Comparison of ENCODE assay signal across 8 cellular contexts in the genomic region with DNA sequence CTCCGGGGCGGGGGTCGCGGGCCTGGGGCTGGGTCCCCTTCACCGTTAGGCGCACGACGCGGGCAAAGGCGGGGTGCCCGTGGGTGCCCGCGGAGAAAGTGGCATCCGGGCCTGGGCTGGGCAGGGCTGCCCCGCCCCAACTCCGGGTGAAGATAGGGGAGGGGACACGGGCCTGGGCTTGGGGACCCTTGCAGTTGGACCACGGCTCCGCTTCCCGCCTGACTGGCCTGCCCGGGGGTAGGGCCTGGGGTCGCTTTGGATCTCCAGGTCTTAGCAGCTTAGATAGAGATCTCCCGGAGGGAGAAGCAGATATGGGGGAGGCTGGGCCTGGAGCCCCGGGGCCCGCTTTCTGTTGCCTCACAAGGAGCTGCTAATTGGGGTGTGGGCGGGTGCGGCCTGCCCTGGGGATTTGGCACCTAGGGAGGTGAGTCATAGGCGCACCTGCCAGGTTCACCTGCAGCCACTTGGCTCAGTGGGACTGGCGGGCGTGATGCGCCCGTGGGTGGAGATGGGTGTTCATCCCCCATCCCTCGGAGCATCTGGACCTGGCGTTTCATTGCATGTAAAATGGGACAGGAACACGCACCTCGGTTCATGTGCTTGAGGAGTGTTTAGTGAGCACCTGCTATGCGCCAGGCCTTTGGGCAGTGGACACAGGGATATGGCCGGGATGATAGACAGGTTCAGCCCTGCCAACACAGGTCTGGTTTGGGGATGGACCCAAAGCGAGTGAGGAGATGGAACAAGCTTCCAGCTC. TPM values are rescaled to one million over a fixed set of nuclear protein-coding genes. Genes with fewer than 3 reads are reported as not detected.
DNase-seq lines count a peak whose midpoint lies in the region; ATAC-seq and TF ChIP-seq lines count a peak whose summit lies in the region.

No MANE protein-coding gene starts in this region.

- POLR2A ChIA-PET in activated CD4-positive, alpha-beta memory T cell treated with anti-CD3 and anti-CD28 coated beads, Interleukin-2, amount 10 ng/mL, durations not matched to agents 7 days and 5 days (lab: Charles Lee): interaction anchor here (0.7 to 3.1 kb wide), 12 partner anchors 21 to 1334 kb away, joined by 3 to 23 read pairs (median 4); a partner anchor contains a TSS

- H3K4me1 Mint-ChIP-seq in activated CD4-positive, alpha-beta memory T cell treated with anti-CD3 and anti-CD28 coated beads, Interleukin-2, amount 10 ng/mL, durations not matched to agents 7 days and 5 days: peaks cover 38% of the 10 kb centered on the region

- TF ChIP-seq CTCF in epithelial cell of esophagus (IDR thresholded peaks at IDR 0.05; ENCODE audit: insufficient read depth, low read depth, low read length, missing control alignments): no peak
- TF ChIP-seq CTCF in omental fat pad (IDR thresholded peaks at IDR 0.05): no peak

- CTCF ChIA-PET in activated CD4-positive, alpha-beta memory T cell treated with anti-CD3 and anti-CD28 coated beads, Interleukin-2, amount 10 ng/mL, durations not matched to agents 7 days and 5 days (lab: Charles Lee): interaction anchor here (0.6 to 2.2 kb wide), 9 partner anchors 8 to 184 kb away, joined by 3 to 11 read pairs (median 3); a partner anchor contains a TSS

- peak; percentile 42 for DNase-seq in DMS 273 (lab: John Stamatoyannopoulos, UW; ENCODE audit: unreplicated experiment)
- DNase-seq in DMS 273 treated with DMSO at 0.1 percent for 48 hours (lab: John Stamatoyannopoulos, UW): no peak
- DNase-seq in activated CD4-positive, alpha-beta memory T cell treated with anti-CD3 and anti-CD28 coated beads, Interleukin-2, amount 10 ng/mL, durations not matched to agents 7 days and 5 days: peak; percentile 39
- peak; percentile 83 for DNase-seq in epithelial cell of esophagus (ENCODE audit: low read depth)
- no peak for DNase-seq in omental fat pad (ENCODE audit: low spot score)
- DNase-seq in SHP77 (lab: John Stamatoyannopoulos, UW): no peak
- no peak for DNase-seq in inferior parietal cortex (ENCODE audit: extremely low spot score)

- peak; percentile 21 for ATAC-seq in HG03521 (IDR thresholded peaks at IDR 0.05; ENCODE audit: unreplicated experiment)
- ATAC-seq in omental fat pad (ENCODE audit: low FRiP score): peak; percentile 13

- H3K27me3 Mint-ChIP-seq in activated CD4-positive, alpha-beta memory T cell treated with anti-CD3 and anti-CD28 coated beads, Interleukin-2, amount 10 ng/mL, durations not matched to agents 7 days and 5 days: no peaks in the 10 kb centered on the region

- H3K27ac Mint-ChIP-seq in activated CD4-positive, alpha-beta memory T cell treated with anti-CD3 and anti-CD28 coated beads, Interleukin-2, amount 10 ng/mL, durations not matched to agents 7 days and 5 days: peak overlapping the region; percentile 64

- H3K36me3 Mint-ChIP-seq in activated CD4-positive, alpha-beta memory T cell treated with anti-CD3 and anti-CD28 coated beads, Interleukin-2, amount 10 ng/mL, durations not matched to agents 7 days and 5 days (ENCODE audit: low read depth): peaks cover 19% of the 10 kb centered on the region

- no peaks in the 10 kb centered on the region for H3K9me3 Mint-ChIP-seq in activated CD4-positive, alpha-beta memory T cell treated with anti-CD3 and anti-CD28 coated beads, Interleukin-2, amount 10 ng/mL, durations not matched to agents 7 days and 5 days

- peak overlapping the region; percentile 68 for H3K4me3 ChIP-seq in epithelial cell of esophagus (ENCODE audit: low read length)

- peak overlapping the region; percentile 84 for H3K4me3 Mint-ChIP-seq in activated CD4-positive, alpha-beta memory T cell treated with anti-CD3 and anti-CD28 coated beads, Interleukin-2, amount 10 ng/mL, durations not matched to agents 7 days and 5 days

RNA-seq across cellular contexts. Expression of a gene that starts 0.6 kb away (rescaled TPM):
- total RNA-seq in activated CD4-positive, alpha-beta memory T cell treated with anti-CD3 and anti-CD28 coated beads, Interleukin-2, amount 10 ng/mL, durations not matched to agents 7 days and 5 days: 10 to 100 TPM; 66.2 to 76.2 TPM
- 10 to 100 TPM; 19.4 to 35.9 (median 23.8) TPM for total RNA-seq in omental fat pad

RNA-seq across cellular contexts. Expression of a gene that starts 31.4 kb away (rescaled TPM):
- total RNA-seq in activated CD4-positive, alpha-beta memory T cell treated with anti-CD3 and anti-CD28 coated beads, Interleukin-2, amount 10 ng/mL, durations not matched to agents 7 days and 5 days: 10 to 100 TPM; 64.8 to 76.7 TPM
- total RNA-seq in omental fat pad: 1 to 10 TPM; 3.1 to 7.4 (median 4.9) TPM

RNA-seq across cellular contexts. Expression of a gene that starts 31.8 kb away (rescaled TPM):
- total RNA-seq in activated CD4-positive, alpha-beta memory T cell treated with anti-CD3 and anti-CD28 coated beads, Interleukin-2, amount 10 ng/mL, durations not matched to agents 7 days and 5 days: under 1 TPM in 1 of 2 experiments, not detected in 1; 0.03 TPM
- total RNA-seq in omental fat pad: under 1 TPM; 0.09 to 0.24 (median 0.14) TPM

Comparison
In these comparisons a context has a peak if more than half of its experiments do, and no peak if none do; other contexts are left out.
1. DNase-seq: peak in DMS 273 (single experiment), activated CD4-positive, alpha-beta memory T cell treated with anti-CD3 and anti-CD28 coated beads, Interleukin-2, amount 10 ng/mL, durations not matched to agents 7 days and 5 days (single experiment) and epithelial cell of esophagus (single experiment); none in DMS 273 treated with DMSO at 0.1 percent for 48 hours (single experiment), omental fat pad (single experiment), SHP77 (0 of 2) and inferior parietal cortex (single experiment).
2. RNA of a gene that starts 31.4 kb away (total RNA-seq): 64.8 to 76.7 TPM in activated CD4-positive, alpha-beta memory T cell treated with anti-CD3 and anti-CD28 coated beads, Interleukin-2, amount 10 ng/mL, durations not matched to agents 7 days and 5 days; 3.1 to 7.4 TPM in omental fat pad; every median in the first group is over 4 times any median in the second.